In genomic region chr2:133721155-133721554, GRCh38 we compare ENCODE assay signal across 29 cellular contexts.
"Had no signal": no experiment of that assay in that cellular context is flagged by ENCODE, and none has a peak within 500 bp of the region (broad histone marks: within the 10 kb centered on the region; RNA-seq: fewer than 3 reads in every experiment).

No MANE protein-coding gene starts in this region.

- H3K4me3 Mint-ChIP-seq: dendritic cell treated with granulocyte-macrophage colony-stimulating factor and Interleukin-4, amounts not matched to agents 40 ng/mL and 50 ng/mL, for 4 days; naive thymus-derived CD8-positive, alpha-beta T cell; nephron progenitor cell; stimulated activated effector memory CD8-positive, alpha-beta T cell treated with anti-CD3 and anti-CD28 coated beads, Interleukin-12 subunit alpha, Interleukin-12 subunit beta, amount 100 ng/mL, for 72 hours; stimulated activated naive CD8-positive, alpha-beta T cell treated with anti-CD3 and anti-CD28 coated beads, Interleukin-15, Interleukin-2, amounts not matched to agents 100 ng/mL and 50 ng/mL, for 24 hours had no signal

- DNase-seq: caudate nucleus; cerebellar nuclear complex; colonic mucosa; effector memory CD4-positive, alpha-beta T cell; erythroblast; foreskin keratinocyte; glutamatergic neuron; heart right ventricle; hippocampal formation; islet precursor cell; kidney glomerular epithelial cell; left colon; naive thymus-derived CD8-positive, alpha-beta T cell; nephron progenitor cell; nucleus accumbens; ovary; posterior cingulate gyrus; psoas muscle; right cardiac atrium; sigmoid colon; stimulated activated CD4-positive, alpha-beta T cell treated with anti-CD3 and anti-CD28 coated beads, Interleukin-2, amount 100 ng/mL, for 24 hours; stimulated activated CD4-positive, alpha-beta T cell treated with anti-CD3 and anti-CD28 coated beads, Interleukin-4, amount 100 ng/mL, for 24 hours; upper lobe of right lung; uterus had no signal

- H3K4me3 ChIP-seq: colonic mucosa, heart right ventricle, ovary, psoas muscle, sigmoid colon, thoracic aorta, tibial nerve, upper lobe of right lung, uterus had no signal

- H3K4me1 Mint-ChIP-seq: naive thymus-derived CD8-positive, alpha-beta T cell; nephron progenitor cell; stimulated activated effector memory CD8-positive, alpha-beta T cell treated with anti-CD3 and anti-CD28 coated beads, Interleukin-12 subunit alpha, Interleukin-12 subunit beta, amount 100 ng/mL, for 72 hours had no signal

- H3K27ac Mint-ChIP-seq: dendritic cell treated with granulocyte-macrophage colony-stimulating factor and Interleukin-4, amounts not matched to agents 40 ng/mL and 50 ng/mL, for 4 days; naive thymus-derived CD8-positive, alpha-beta T cell; nephron progenitor cell; stimulated activated effector memory CD8-positive, alpha-beta T cell treated with anti-CD3 and anti-CD28 coated beads, Interleukin-12 subunit alpha, Interleukin-12 subunit beta, amount 100 ng/mL, for 72 hours; stimulated activated naive CD8-positive, alpha-beta T cell treated with anti-CD3 and anti-CD28 coated beads, Interleukin-15, Interleukin-2, amounts not matched to agents 100 ng/mL and 50 ng/mL, for 24 hours had no signal

- H3K27me3 Mint-ChIP-seq: dendritic cell treated with granulocyte-macrophage colony-stimulating factor and Interleukin-4, amounts not matched to agents 40 ng/mL and 50 ng/mL, for 4 days had no signal

- H3K9me3 Mint-ChIP-seq: dendritic cell treated with granulocyte-macrophage colony-stimulating factor and Interleukin-4, amounts not matched to agents 40 ng/mL and 50 ng/mL, for 4 days; stimulated activated effector memory CD8-positive, alpha-beta T cell treated with anti-CD3 and anti-CD28 coated beads, Interleukin-12 subunit alpha, Interleukin-12 subunit beta, amount 100 ng/mL, for 72 hours had no signal

- H3K36me3 Mint-ChIP-seq: naive thymus-derived CD8-positive, alpha-beta T cell; stimulated activated effector memory CD8-positive, alpha-beta T cell treated with anti-CD3 and anti-CD28 coated beads, Interleukin-12 subunit alpha, Interleukin-12 subunit beta, amount 100 ng/mL, for 72 hours had no signal

- ATAC-seq: foreskin keratinocyte; heart right ventricle; left colon; naive thymus-derived CD8-positive, alpha-beta T cell; psoas muscle; right cardiac atrium; stimulated activated effector memory CD8-positive, alpha-beta T cell treated with anti-CD3 and anti-CD28 coated beads, Interleukin-12 subunit alpha, Interleukin-12 subunit beta, amount 100 ng/mL, for 72 hours; upper lobe of right lung had no signal
